In the genomic region with DNA sequence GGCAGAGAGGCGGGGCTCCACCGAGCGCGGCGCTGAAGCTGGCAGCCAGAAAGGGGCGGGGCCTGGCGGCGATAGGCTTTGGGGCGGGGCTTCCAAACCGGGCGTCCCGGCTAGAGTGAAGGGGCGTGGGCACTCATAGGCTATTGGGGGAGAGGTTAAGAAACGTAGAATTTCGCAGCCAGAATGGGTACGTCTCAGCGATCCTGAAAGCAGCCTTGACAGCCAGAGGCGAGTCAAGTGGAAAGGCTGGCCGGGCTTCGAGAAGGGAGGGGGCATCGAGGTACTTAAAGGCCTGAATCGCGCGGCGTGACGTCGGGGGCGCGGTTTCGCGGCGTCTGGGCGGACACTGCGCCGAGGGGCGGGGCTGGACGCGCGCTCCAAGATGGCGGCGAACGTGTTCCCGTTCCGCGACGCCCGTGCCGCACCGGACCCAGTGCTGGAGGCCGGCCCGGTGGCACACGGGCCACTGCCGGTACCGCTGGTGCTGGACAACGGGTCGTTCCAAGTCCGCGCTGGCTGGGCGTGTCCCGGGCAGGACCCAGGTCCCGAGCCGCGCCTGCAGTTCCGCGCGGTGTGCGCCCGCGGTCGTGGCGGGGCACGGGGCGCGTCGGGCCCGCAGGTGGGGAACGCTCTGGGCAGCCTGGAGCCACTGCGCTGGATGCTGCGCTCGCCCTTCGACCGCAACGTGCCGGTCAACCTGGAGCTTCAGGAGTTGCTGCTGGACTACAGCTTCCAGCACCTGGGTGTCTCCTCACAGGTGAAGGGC, we compare ENCODE assay signal across 8 cellular contexts. TPM values are rescaled to one million over a fixed set of nuclear protein-coding genes. Genes with fewer than 3 reads are reported as not detected.
DNase-seq lines count a peak whose midpoint lies in the region; ATAC-seq and TF ChIP-seq lines count a peak whose summit lies in the region.

A gene (plus strand): TSS at position 364 of the 766 bp plus-strand sequence. CDS start 19 bp downstream, at position 383.

- H3K9me3 ChIP-seq in SK-N-MC (ENCODE audit: low read depth, low read length) (no peaks in the 10 kb centered on the region), suprapubic skin (no peaks in the 10 kb centered on the region)

- TF ChIP-seq POLR2A in suprapubic skin (IDR thresholded peaks at IDR 0.05), result peak in 1 of 2 donors; percentile 15

- peak; percentile 77 for ATAC-seq in HG02623 (IDR thresholded peaks at IDR 0.05; ENCODE audit: unreplicated experiment)

- H3K27ac ChIP-seq in SK-N-MC (peak within 1 kb of the TSS; percentile 86; the same call in 1 of the 2 replicates), suprapubic skin (peak within 1 kb of the TSS; percentile 89)

- peaks cover 22% of the 10 kb centered on the region for H3K36me3 ChIP-seq in SK-N-MC (ENCODE audit: insufficient read depth, low read length)
- H3K36me3 ChIP-seq in suprapubic skin, result no peaks in the 10 kb centered on the region

- TF ChIP-seq CTCF in GM10266 (IDR thresholded peaks at IDR 0.05; ENCODE audit: control insufficient read depth, insufficient read depth, low read depth, missing control alignments) (no peak), suprapubic skin (IDR thresholded peaks at IDR 0.05) (no peak)

- no peaks in the 10 kb centered on the region for H3K27me3 ChIP-seq in suprapubic skin

- DNase-seq in GM10266 (ENCODE audit: extremely low spot score), result peak; percentile 99
- DNase-seq in NCI-H1092 (lab: John Stamatoyannopoulos, UW), result peak; percentile 87
- DNase-seq in SK-N-MC (ENCODE audit: low read depth, low spot score), result peak; percentile 52
- DNase-seq in activated naive CD4-positive, alpha-beta T cell treated with anti-CD3 and anti-CD28 coated beads, Interleukin-2, amount 50 U/mL, for 16 hours, result peak; percentile 98
- peak; percentile 86 for DNase-seq in globus pallidus (ENCODE audit: low spot score)
- DNase-seq in occipital lobe (lab: John Stamatoyannopoulos, UW), result peak; percentile 89
- peak; percentile 95 to 97 for DNase-seq in suprapubic skin (ENCODE audit: low spot score in 2 of 2)

- no peak for TF ChIP-seq EP300 in suprapubic skin (IDR thresholded peaks at IDR 0.05)

- H3K4me1 ChIP-seq in suprapubic skin, result peaks cover 20% of the 10 kb centered on the region

- WGBS in suprapubic skin, result under 1% methylated on average over 32 of the region's 84 CpGs

- H3K9ac ChIP-seq in SK-N-MC (ENCODE audit: insufficient read length), result peak within 1 kb of the TSS; percentile 85

- peak within 1 kb of the TSS; percentile 93 for H3K4me3 ChIP-seq in SK-N-MC
- peak within 1 kb of the TSS; percentile 82 for H3K4me3 ChIP-seq in suprapubic skin

RNA-seq across cellular contexts. Expression of the gene that starts here (rescaled TPM):
- total RNA-seq in occipital lobe (10.1 TPM), suprapubic skin (10 to 100 TPM in 3 of 4 donors, 1 to 10 TPM in 1; 8.9 to 15.0 (median 12.2) TPM)

Comparison
In these comparisons a context has a peak if more than half of its experiments do, and no peak if none do; other contexts are left out.
1. Peak in every context shown above with its lines: DNase-seq, ATAC-seq, H3K4me3 ChIP-seq and H3K27ac ChIP-seq.